In genomic region chr15:51162865-51163762, GRCh38 we compare ENCODE assay signal across 8 cellular contexts.
DNase-seq lines count a peak whose midpoint lies in the region; ATAC-seq and TF ChIP-seq lines count a peak whose summit lies in the region.

No MANE protein-coding gene starts in this region.

- H3K27ac Mint-ChIP-seq in activated T-cell treated with anti-CD3 and anti-CD28 coated beads, Interleukin-2, amount 50 U/mL, for 72 hours, result no peak overlapping the region
- no peak overlapping the region for H3K27ac Mint-ChIP-seq in nephron progenitor cell

- POLR2A ChIA-PET in AG04449 (lab: Yijun Ruan, JAX), result interaction anchor here (1.5 kb wide), 1 partner anchor 30 kb away, joined by 3 read pairs; no protein-coding TSS in a partner anchor

- H3K9ac ChIP-seq in OCI-LY3 (ENCODE audit: low read length), result no peak overlapping the region

- no peaks in the 10 kb centered on the region for H3K79me2 ChIP-seq in OCI-LY3 (ENCODE audit: low read length)

- H3K27me3 Mint-ChIP-seq in activated T-cell treated with anti-CD3 and anti-CD28 coated beads, Interleukin-2, amount 50 U/mL, for 72 hours (ENCODE audit: low read depth), result peaks cover 14% of the 10 kb centered on the region
- H3K27me3 Mint-ChIP-seq in nephron progenitor cell (ENCODE audit: low read depth, poor library complexity), result peaks cover 6% of the 10 kb centered on the region

- H3K27me3 ChIP-seq in OCI-LY3 (ENCODE audit: low read depth, low read length), result peaks cover 28% of the 10 kb centered on the region

- no peaks in the 10 kb centered on the region for H3K36me3 ChIP-seq in OCI-LY3 (replicated peaks; ENCODE audit: low read depth, low read length)

- DNase-seq in AG04449 (ENCODE audit: low read depth, low spot score), result no peak
- DNase-seq in HT-29 (ENCODE audit: low spot score), result peak; percentile 87
- peak; percentile 64 to 72 for DNase-seq in activated T-cell treated with anti-CD3 and anti-CD28 coated beads, Interleukin-2, amount 50 U/mL, for 72 hours
- peak; percentile 87 for DNase-seq in fibroblast of peridontal ligament (ENCODE audit: extremely low read depth)
- DNase-seq in nephron progenitor cell, result peak; percentile 78
- DNase-seq in stimulated activated naive CD8-positive, alpha-beta T cell treated with anti-CD3 and anti-CD28 coated beads, Interleukin-15, Interleukin-2, amounts not matched to agents 100 U/mL and 50 U/mL, for 24 hours, result peak; percentile 74

- peak; percentile 56 for ATAC-seq in GM18519 (IDR thresholded peaks at IDR 0.05; ENCODE audit: low FRiP score, unreplicated experiment)
- peak; percentile 83 to 85 for ATAC-seq in activated T-cell treated with anti-CD3 and anti-CD28 coated beads, Interleukin-2, amount 50 U/mL, for 72 hours (replicated peaks in 1 of 2)
- peak; percentile 73 for ATAC-seq in stimulated activated naive CD8-positive, alpha-beta T cell treated with anti-CD3 and anti-CD28 coated beads, Interleukin-15, Interleukin-2, amounts not matched to agents 100 U/mL and 50 U/mL, for 24 hours

- H3K4me1 ChIP-seq in OCI-LY3 (ENCODE audit: low read length), result peaks cover 10% of the 10 kb centered on the region

- H3K36me3 Mint-ChIP-seq in activated T-cell treated with anti-CD3 and anti-CD28 coated beads, Interleukin-2, amount 50 U/mL, for 72 hours (ENCODE audit: insufficient read depth in 2 of 2), result no peaks in the 10 kb centered on the region
- H3K36me3 Mint-ChIP-seq in nephron progenitor cell (ENCODE audit: low read depth), result no peaks in the 10 kb centered on the region

- no peak overlapping the region for H2AFZ ChIP-seq in OCI-LY3 (ENCODE audit: low read depth, low read length)

- CTCF ChIA-PET in AG04449 (lab: Yijun Ruan, JAX), result interaction anchor here (0.6 to 9.3 kb wide), 65 partner anchors 9 to 374 kb away, joined by 3 to 220 read pairs (median 5); no protein-coding TSS in a partner anchor

- no peaks in the 10 kb centered on the region for H3K9me3 Mint-ChIP-seq in activated T-cell treated with anti-CD3 and anti-CD28 coated beads, Interleukin-2, amount 50 U/mL, for 72 hours
- peaks cover 4% of the 10 kb centered on the region for H3K9me3 Mint-ChIP-seq in nephron progenitor cell

- no peaks in the 10 kb centered on the region for H4K20me1 ChIP-seq in OCI-LY3 (ENCODE audit: insufficient read depth, low read length)

- H3K4me1 Mint-ChIP-seq in activated T-cell treated with anti-CD3 and anti-CD28 coated beads, Interleukin-2, amount 50 U/mL, for 72 hours (ENCODE audit: low read depth), result peaks cover 10% of the 10 kb centered on the region
- peaks cover 10% of the 10 kb centered on the region for H3K4me1 Mint-ChIP-seq in nephron progenitor cell

- no peaks in the 10 kb centered on the region for H3K9me3 ChIP-seq in OCI-LY3 (ENCODE audit: insufficient read depth, low read length)

- no peak overlapping the region for H3K4me3 Mint-ChIP-seq in activated T-cell treated with anti-CD3 and anti-CD28 coated beads, Interleukin-2, amount 50 U/mL, for 72 hours
- H3K4me3 Mint-ChIP-seq in nephron progenitor cell, result no peak overlapping the region

- H3K27ac ChIP-seq in OCI-LY3 (ENCODE audit: low read length), result no peak overlapping the region

- H3K4me2 ChIP-seq in OCI-LY3 (ENCODE audit: low read length), result peak overlapping the region; percentile 49

- H3K4me3 ChIP-seq in AG04449 (ENCODE audit: low read depth, low read length), result peak overlapping the region; percentile 39
- H3K4me3 ChIP-seq in OCI-LY3 (ENCODE audit: low read length), result peak overlapping the region; percentile 30

- TF ChIP-seq CTCF in AG04449 (IDR thresholded peaks at IDR 0.05; ENCODE audit: insufficient read depth, low read length, missing control alignments) (peak; percentile 85), OCI-LY3 (IDR thresholded peaks at IDR 0.05; ENCODE audit: low read depth, low read length) (peak; percentile 95), nephron progenitor cell (IDR thresholded peaks at IDR 0.05) (peak; percentile 99)
